In genomic region chr2:165018207-165018606, GRCh38 we compare ENCODE assay signal across 1 cellular context.
A peak's percentile ranks its signal among the peaks of the same experiment; 100 is the strongest.
TF ChIP-seq lines count a peak whose summit lies in the region.

No MANE protein-coding gene starts in this region.

TF ChIP-seq in H1, 55 proteins besides CTCF, POLR2A, EP300 and RAD21:
- peak; percentile 71 for TF ChIP-seq YY1 (IDR thresholded peaks at IDR 0.05; ENCODE audit: low read depth, low read length)
- no peak for TF ChIP-seq TEAD4 (IDR thresholded peaks at IDR 0.05; ENCODE audit: low read depth, low read length)
